In genomic region chr1:10733967-10734366, GRCh38 we compare ENCODE assay signal across 1 cellular context.
TF ChIP-seq lines count a peak whose summit lies in the region.

No MANE protein-coding gene starts in this region.

TF ChIP-seq in H1, 55 proteins besides CTCF, POLR2A, EP300 and RAD21 (continued from another document):
- TF ChIP-seq PHF8 (conservative IDR thresholded peaks at IDR 0.05; ENCODE audit: low read depth, low read length) (no peak), TEAD4 (IDR thresholded peaks at IDR 0.05; ENCODE audit: low read depth, low read length) (no peak), CHD7 (IDR thresholded peaks at IDR 0.05; ENCODE audit: insufficient replicate concordance, low read length) (no peak), RFX5 (IDR thresholded peaks at IDR 0.05; ENCODE audit: borderline replicate concordance, low read depth, low read length) (no peak), NANOG (IDR thresholded peaks at IDR 0.05; ENCODE audit: insufficient read depth, low read depth, low read length, poor library complexity, severe bottlenecking) (no peak)
